8 cellular contexts compared by ENCODE assay signal in the genomic region with DNA sequence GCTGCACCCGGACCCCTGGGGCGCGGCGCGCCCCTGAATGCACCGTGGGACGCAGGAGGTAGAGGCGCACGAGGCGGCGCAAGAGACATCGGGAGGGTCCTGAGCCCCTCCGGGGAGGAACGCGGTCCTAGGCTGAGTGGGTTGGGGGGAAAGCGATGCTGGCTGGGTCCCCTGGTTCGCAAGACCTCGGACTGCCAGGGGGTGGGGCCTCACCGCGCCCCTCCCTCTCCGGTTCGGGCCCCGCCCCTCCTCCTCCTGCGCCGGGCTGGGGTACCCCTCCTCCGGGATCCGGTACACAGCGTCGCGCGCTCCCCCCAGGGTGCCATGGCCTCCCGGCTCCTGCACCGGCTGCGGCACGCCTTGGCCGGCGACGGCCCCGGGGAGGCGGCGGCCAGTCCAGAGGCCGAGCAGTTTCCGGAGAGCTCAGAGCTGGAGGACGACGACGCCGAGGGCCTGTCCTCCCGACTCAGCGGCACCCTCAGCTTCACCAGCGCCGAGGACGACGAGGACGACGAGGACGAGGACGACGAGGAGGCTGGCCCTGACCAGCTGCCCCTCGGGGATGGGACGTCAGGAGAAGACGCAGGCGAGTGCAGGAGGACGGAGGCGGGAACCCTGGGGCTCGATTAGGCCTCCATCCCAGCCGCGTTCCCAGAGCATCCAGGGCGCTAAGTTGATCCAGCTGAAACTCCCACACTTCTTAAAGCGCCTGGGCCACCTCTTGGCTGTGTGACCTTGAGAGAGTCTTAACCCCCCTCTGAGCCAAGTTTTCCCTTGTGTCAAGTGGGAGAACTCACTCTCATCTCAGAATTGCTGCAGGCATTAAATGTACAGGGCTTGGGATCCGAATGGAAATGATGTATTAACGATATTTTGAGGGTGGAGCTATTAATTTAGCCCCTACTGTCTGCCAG. TPM values are rescaled to one million over a fixed set of nuclear protein-coding genes. Genes with fewer than 3 reads are reported as not detected.
DNase-seq lines count a peak whose midpoint lies in the region; ATAC-seq and TF ChIP-seq lines count a peak whose summit lies in the region.

No MANE protein-coding gene starts in this region.

- in situ Hi-C loops in G401 (cut with HindIII; ENCODE audit: low sequenced_read_pairs): no loop called here

- H3K27ac ChIP-seq in cingulate gyrus (ENCODE audit: low read depth, low read length): peak overlapping the region; percentile 87

- H3K27me3 Mint-ChIP-seq in activated B cell treated with CpG ODN at 0.5 μM for 24 hours: no peaks in the 10 kb centered on the region

- no peaks in the 10 kb centered on the region for H3K9me3 Mint-ChIP-seq in activated B cell treated with CpG ODN at 0.5 μM for 24 hours

- CTCF ChIA-PET in activated B cell treated with CpG ODN at 0.5 μM for 24 hours (lab: Charles Lee): no interaction called here

- POLR2A ChIA-PET in activated B cell treated with CpG ODN at 0.5 μM for 24 hours (lab: Charles Lee): interaction anchor here (1.2 kb wide), 1 partner anchor 101 kb away, joined by 4 read pairs; a partner anchor contains a TSS

- intact Hi-C loops in activated B cell treated with CpG ODN at 0.5 μM for 24 hours (cut with micrococcal nuclease): loop anchor here (5.0 kb wide), 1 partner anchor 58 kb away; a partner anchor contains a TSS

- H3K4me3 Mint-ChIP-seq in activated B cell treated with CpG ODN at 0.5 μM for 24 hours: peak overlapping the region; percentile 86

- ATAC-seq in activated B cell treated with CpG ODN at 0.5 μM for 24 hours (ENCODE audit: low read depth) (peak; percentile 70), HG03457 (IDR thresholded peaks at IDR 0.05; ENCODE audit: unreplicated experiment) (no peak)

- no peak for TF ChIP-seq CTCF in activated B cell treated with CpG ODN at 0.5 μM for 24 hours (IDR thresholded peaks at IDR 0.05)

- H3K4me3 ChIP-seq in Jurkat, Clone E6-1 (ENCODE audit: low read length): peak overlapping the region; percentile 48

- peaks cover 10% of the 10 kb centered on the region for H3K4me1 Mint-ChIP-seq in activated B cell treated with CpG ODN at 0.5 μM for 24 hours

- DNase-seq in G401 (ENCODE audit: low spot score): peak; percentile 79
- DNase-seq in Jurkat, Clone E6-1 (ENCODE audit: low read depth, low spot score): no peak
- peak; percentile 43 for DNase-seq in activated B cell treated with CpG ODN at 0.5 μM for 24 hours
- DNase-seq in kidney tubule cell (ENCODE audit: low spot score): peak; percentile 60
- DNase-seq in stimulated activated CD4-positive, alpha-beta T cell treated with anti-CD3 and anti-CD28 coated beads, Interleukin-12 subunit alpha, Interleukin-12 subunit beta, amount 100 ng/mL, for 4 hours: peak; percentile 52
- DNase-seq in SKM-1 treated with dmso at 0.1 percent for 144 hours (lab: John Stamatoyannopoulos, UW; ENCODE audit: unreplicated experiment): no peak

- no peak overlapping the region for H3K27ac Mint-ChIP-seq in activated B cell treated with CpG ODN at 0.5 μM for 24 hours

- no peaks in the 10 kb centered on the region for H3K36me3 Mint-ChIP-seq in activated B cell treated with CpG ODN at 0.5 μM for 24 hours (ENCODE audit: low read depth)

RNA-seq across cellular contexts. Expression of a gene that starts 0.5 kb away (rescaled TPM):
- total RNA-seq in G401 (2014; rRNA removed; shearing (Covaris generic)): 26.5 and 45.6 TPM in 2 replicates
- 2.5 TPM for polyA plus RNA-seq in Jurkat, Clone E6-1 (2012; ENCODE audit: insufficient read depth, insufficient read length)
- 0.49 and 0.93 TPM in 2 replicates for total RNA-seq in activated B cell treated with CpG ODN at 0.5 μM for 24 hours

RNA-seq across cellular contexts. Expression of a gene that starts 7.0 kb away (rescaled TPM):
- 1.3 and 1.8 TPM in 2 replicates for total RNA-seq in G401 (2014; rRNA removed; shearing (Covaris generic))
- polyA plus RNA-seq in Jurkat, Clone E6-1 (2012; ENCODE audit: insufficient read depth, insufficient read length): not detected
- 0.32 TPM in 1 of 2 replicates, not detected in the other for total RNA-seq in activated B cell treated with CpG ODN at 0.5 μM for 24 hours

RNA-seq across cellular contexts. Expression of a gene that starts 21.7 kb away (rescaled TPM):
- total RNA-seq in G401 (2014; rRNA removed; shearing (Covaris generic)): 75.4 and 83.0 TPM in 2 replicates
- 32.7 TPM for polyA plus RNA-seq in Jurkat, Clone E6-1 (2012; ENCODE audit: insufficient read depth, insufficient read length)
- 2.4 and 3.3 TPM in 2 replicates for total RNA-seq in activated B cell treated with CpG ODN at 0.5 μM for 24 hours

RNA-seq across cellular contexts. Expression of a gene that starts 23.1 kb away (rescaled TPM):
- total RNA-seq in G401 (2014; rRNA removed; shearing (Covaris generic)): 32.4 and 43.3 TPM in 2 replicates
- polyA plus RNA-seq in Jurkat, Clone E6-1 (2012; ENCODE audit: insufficient read depth, insufficient read length): 44.7 TPM
- total RNA-seq in activated B cell treated with CpG ODN at 0.5 μM for 24 hours: 24.5 and 27.3 TPM in 2 replicates

RNA-seq across cellular contexts. Expression of a gene that starts 23.3 kb away (rescaled TPM):
- 2.9 and 4.9 TPM in 2 replicates for total RNA-seq in G401 (2014; rRNA removed; shearing (Covaris generic))
- 4.8 TPM for polyA plus RNA-seq in Jurkat, Clone E6-1 (2012; ENCODE audit: insufficient read depth, insufficient read length)
- 5.9 and 6.4 TPM in 2 replicates for total RNA-seq in activated B cell treated with CpG ODN at 0.5 μM for 24 hours

Comparison
In these comparisons a context has a peak if more than half of its experiments do, and no peak if none do; other contexts are left out.
1. DNase-seq: peak in G401 (single experiment), activated B cell treated with CpG ODN at 0.5 μM for 24 hours (single experiment), kidney tubule cell (single experiment) and stimulated activated CD4-positive, alpha-beta T cell treated with anti-CD3 and anti-CD28 coated beads, Interleukin-12 subunit alpha, Interleukin-12 subunit beta, amount 100 ng/mL, for 4 hours (single experiment); none in Jurkat, Clone E6-1 (single experiment) and SKM-1 treated with dmso at 0.1 percent for 144 hours (single experiment).
2. RNA of a gene that starts 0.5 kb away (total RNA-seq): 26.5 to 45.6 TPM in G401; 0.49 to 0.93 TPM in activated B cell treated with CpG ODN at 0.5 μM for 24 hours; every median in the first group is over 10 times any median in the second.
3. RNA of a gene that starts 21.7 kb away (total RNA-seq): 75.4 to 83.0 TPM in G401; 2.4 to 3.3 TPM in activated B cell treated with CpG ODN at 0.5 μM for 24 hours; every median in the first group is over 10 times any median in the second.